ENCODE assay signal across 1 cellular context in the genomic region with DNA sequence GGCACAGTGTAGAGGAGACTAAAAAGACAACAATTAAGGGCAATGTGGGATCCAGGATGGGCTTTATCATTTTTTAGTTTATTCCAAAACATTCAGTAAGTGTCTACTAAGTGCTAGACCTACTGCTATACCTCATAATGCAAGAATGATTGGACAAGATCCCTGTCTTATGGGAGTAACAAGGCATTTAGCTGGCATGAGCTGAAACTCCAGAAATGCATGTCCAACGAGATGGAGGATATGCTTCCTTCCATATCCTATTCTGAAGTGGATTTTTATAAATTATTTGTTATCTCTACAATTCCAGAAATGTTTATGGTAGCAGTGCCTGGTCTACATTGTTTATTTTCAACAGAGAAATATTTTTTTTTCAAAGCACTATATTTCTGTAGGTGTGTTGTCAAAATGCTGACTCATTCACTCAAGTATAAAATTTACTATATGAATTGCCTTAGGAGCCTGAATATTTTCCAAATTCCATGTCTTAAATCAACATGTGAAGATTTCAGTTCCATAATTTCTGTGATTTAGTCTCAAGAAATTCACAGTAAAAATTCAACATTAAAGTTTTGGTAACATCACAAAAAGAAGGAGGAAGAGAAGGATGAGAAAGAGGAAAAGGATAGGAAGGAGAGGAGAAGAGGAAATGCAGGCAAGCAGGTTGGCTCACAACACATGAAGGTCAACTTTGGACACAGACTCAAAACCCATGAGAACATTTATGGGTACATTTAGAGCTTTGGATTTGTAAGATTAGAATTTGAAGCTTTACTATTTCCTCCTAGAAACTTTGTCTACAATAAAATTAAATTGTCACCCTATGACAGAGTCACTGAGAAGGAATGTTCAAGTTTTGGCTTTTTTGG.
TF ChIP-seq lines count a peak whose summit lies in the region.

No MANE protein-coding gene starts in this region.

TF ChIP-seq in GM23338, 12 proteins besides CTCF, POLR2A, EP300 and RAD21 (continued from another document):
- no peak for TF ChIP-seq ZNF331 (CRISPR knock-in tag; IDR thresholded peaks at IDR 0.05; ENCODE audit: low read depth)
- TF ChIP-seq, protein P1, sequence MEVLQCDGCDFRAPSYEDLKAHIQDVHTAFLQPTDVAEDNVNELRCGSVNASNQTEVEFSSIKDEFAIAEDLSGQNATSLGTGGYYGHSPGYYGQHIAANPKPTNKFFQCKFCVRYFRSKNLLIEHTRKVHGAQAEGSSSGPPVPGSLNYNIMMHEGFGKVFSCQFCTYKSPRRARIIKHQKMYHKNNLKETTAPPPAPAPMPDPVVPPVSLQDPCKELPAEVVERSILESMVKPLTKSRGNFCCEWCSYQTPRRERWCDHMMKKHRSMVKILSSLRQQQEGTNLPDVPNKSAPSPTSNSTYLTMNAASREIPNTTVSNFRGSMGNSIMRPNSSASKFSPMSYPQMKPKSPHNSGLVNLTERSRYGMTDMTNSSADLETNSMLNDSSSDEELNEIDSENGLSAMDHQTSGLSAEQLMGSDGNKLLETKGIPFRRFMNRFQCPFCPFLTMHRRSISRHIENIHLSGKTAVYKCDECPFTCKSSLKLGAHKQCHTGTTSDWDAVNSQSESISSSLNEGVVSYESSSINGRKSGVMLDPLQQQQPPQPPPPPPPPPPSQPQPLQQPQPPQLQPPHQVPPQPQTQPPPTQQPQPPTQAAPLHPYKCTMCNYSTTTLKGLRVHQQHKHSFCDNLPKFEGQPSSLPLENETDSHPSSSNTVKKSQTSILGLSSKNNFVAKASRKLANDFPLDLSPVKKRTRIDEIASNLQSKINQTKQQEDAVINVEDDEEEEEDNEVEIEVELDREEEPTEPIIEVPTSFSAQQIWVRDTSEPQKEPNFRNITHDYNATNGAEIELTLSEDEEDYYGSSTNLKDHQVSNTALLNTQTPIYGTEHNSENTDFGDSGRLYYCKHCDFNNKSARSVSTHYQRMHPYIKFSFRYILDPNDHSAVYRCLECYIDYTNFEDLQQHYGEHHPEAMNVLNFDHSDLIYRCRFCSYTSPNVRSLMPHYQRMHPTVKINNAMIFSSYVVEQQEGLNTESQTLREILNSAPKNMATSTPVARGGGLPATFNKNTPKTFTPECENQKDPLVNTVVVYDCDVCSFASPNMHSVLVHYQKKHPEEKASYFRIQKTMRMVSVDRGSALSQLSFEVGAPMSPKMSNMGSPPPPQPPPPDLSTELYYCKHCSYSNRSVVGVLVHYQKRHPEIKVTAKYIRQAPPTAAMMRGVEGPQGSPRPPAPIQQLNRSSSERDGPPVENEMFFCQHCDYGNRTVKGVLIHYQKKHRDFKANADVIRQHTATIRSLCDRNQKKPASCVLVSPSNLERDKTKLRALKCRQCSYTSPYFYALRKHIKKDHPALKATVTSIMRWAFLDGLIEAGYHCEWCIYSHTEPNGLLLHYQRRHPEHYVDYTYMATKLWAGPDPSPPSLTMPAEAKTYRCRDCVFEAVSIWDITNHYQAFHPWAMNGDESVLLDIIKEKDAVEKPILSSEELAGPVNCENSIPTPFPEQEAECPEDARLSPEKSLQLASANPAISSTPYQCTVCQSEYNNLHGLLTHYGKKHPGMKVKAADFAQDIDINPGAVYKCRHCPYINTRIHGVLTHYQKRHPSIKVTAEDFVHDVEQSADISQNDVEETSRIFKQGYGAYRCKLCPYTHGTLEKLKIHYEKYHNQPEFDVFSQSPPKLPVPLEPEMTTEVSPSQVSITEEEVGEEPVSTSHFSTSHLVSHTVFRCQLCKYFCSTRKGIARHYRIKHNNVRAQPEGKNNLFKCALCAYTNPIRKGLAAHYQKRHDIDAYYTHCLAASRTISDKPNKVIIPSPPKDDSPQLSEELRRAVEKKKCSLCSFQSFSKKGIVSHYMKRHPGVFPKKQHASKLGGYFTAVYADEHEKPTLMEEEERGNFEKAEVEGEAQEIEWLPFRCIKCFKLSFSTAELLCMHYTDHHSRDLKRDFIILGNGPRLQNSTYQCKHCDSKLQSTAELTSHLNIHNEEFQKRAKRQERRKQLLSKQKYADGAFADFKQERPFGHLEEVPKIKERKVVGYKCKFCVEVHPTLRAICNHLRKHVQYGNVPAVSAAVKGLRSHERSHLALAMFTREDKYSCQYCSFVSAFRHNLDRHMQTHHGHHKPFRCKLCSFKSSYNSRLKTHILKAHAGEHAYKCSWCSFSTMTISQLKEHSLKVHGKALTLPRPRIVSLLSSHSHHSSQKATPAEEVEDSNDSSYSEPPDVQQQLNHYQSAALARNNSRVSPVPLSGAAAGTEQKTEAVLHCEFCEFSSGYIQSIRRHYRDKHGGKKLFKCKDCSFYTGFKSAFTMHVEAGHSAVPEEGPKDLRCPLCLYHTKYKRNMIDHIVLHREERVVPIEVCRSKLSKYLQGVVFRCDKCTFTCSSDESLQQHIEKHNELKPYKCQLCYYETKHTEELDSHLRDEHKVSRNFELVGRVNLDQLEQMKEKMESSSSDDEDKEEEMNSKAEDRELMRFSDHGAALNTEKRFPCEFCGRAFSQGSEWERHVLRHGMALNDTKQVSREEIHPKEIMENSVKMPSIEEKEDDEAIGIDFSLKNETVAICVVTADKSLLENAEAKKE (CRISPR knock-in tag; IDR thresholded peaks at IDR 0.05), result no peak
- TF ChIP-seq, protein P2, sequence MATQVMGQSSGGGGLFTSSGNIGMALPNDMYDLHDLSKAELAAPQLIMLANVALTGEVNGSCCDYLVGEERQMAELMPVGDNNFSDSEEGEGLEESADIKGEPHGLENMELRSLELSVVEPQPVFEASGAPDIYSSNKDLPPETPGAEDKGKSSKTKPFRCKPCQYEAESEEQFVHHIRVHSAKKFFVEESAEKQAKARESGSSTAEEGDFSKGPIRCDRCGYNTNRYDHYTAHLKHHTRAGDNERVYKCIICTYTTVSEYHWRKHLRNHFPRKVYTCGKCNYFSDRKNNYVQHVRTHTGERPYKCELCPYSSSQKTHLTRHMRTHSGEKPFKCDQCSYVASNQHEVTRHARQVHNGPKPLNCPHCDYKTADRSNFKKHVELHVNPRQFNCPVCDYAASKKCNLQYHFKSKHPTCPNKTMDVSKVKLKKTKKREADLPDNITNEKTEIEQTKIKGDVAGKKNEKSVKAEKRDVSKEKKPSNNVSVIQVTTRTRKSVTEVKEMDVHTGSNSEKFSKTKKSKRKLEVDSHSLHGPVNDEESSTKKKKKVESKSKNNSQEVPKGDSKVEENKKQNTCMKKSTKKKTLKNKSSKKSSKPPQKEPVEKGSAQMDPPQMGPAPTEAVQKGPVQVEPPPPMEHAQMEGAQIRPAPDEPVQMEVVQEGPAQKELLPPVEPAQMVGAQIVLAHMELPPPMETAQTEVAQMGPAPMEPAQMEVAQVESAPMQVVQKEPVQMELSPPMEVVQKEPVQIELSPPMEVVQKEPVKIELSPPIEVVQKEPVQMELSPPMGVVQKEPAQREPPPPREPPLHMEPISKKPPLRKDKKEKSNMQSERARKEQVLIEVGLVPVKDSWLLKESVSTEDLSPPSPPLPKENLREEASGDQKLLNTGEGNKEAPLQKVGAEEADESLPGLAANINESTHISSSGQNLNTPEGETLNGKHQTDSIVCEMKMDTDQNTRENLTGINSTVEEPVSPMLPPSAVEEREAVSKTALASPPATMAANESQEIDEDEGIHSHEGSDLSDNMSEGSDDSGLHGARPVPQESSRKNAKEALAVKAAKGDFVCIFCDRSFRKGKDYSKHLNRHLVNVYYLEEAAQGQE (IDR thresholded peaks at IDR 0.05; ENCODE audit: unreplicated experiment), result no peak
